27 cellular contexts compared by ENCODE assay signal in genomic region chr5:81171769-81172168, GRCh38.
DNase-seq lines count a peak whose midpoint lies in the region; ATAC-seq, FAIRE-seq and TF ChIP-seq lines count a peak whose summit lies in the region.
"Had no signal": no experiment of that assay in that cellular context is flagged by ENCODE, and none has a peak within 500 bp of the region (broad histone marks: within the 10 kb centered on the region; RNA-seq: fewer than 3 reads in every experiment).

No MANE protein-coding gene starts in this region.

- intact Hi-C loops in PC-3 (cut with micrococcal nuclease) = no loop called here

- peak; percentile 86 for ATAC-seq in PC-3
- peak; percentile 78 for ATAC-seq in foreskin keratinocyte
- no peak for ATAC-seq in GM21529 (IDR thresholded peaks at IDR 0.05; ENCODE audit: unreplicated experiment)
- ATAC-seq: activated CD8-positive, alpha-beta T cell treated with anti-CD3 and anti-CD28 coated beads, Interleukin-2, amount 10 ng/mL, durations not matched to agents 7 days and 5 days; activated T-cell treated with anti-CD3 and anti-CD28 coated beads, Interleukin-2, amount 50 U/mL, for 4 hours; effector memory CD8-positive, alpha-beta T cell; K562; left lobe of liver; stimulated activated effector memory CD8-positive, alpha-beta T cell treated with anti-CD3 and anti-CD28 coated beads, Interleukin-12 subunit alpha, Interleukin-12 subunit beta, amount 100 ng/mL, for 72 hours had no signal

- no TSS peak for BruUV-seq in PC-3 (replicated peaks; lab: Mats Ljungman, UMichigan)

- CTCF ChIA-PET in PC-3 (lab: Charles Lee) = no interaction called here

- H2AFZ ChIP-seq in PC-3 (ENCODE audit: low read length) = no peak overlapping the region

- no peaks in the 10 kb centered on the region for H3K9me3 ChIP-seq in PC-3 (ENCODE audit: low read length)
- H3K9me3 ChIP-seq: SK-N-SH, thoracic aorta had no signal

- no peaks in the 10 kb centered on the region for H3K79me2 ChIP-seq in PC-3 (ENCODE audit: low read length)

- TF ChIP-seq CTCF in PC-3 (conservative IDR thresholded peaks at IDR 0.05; ENCODE audit: low read depth, low read length) (no peak), foreskin keratinocyte (conservative IDR thresholded peaks at IDR 0.05) (no peak)

- H4K20me1 ChIP-seq in PC-3 (ENCODE audit: low read length) = no peaks in the 10 kb centered on the region

- H3K9me2 ChIP-seq in PC-3 (replicated peaks; ENCODE audit: low read length) = no peaks in the 10 kb centered on the region
- H3K9me2 ChIP-seq: SK-N-SH had no signal

- FAIRE-seq in HTR-8/SVneo (lab: Jason Lieb, UNC) (no peak), RCC 7860 (lab: Jason Lieb, UNC) (no peak)
- FAIRE-seq: H54 had no signal

- H3K4me2 ChIP-seq in PC-3 (ENCODE audit: low read length) = no peak overlapping the region
- H3K4me2 ChIP-seq: SK-N-SH had no signal

- no peak overlapping the region for H3K4me3 ChIP-seq in PC-3 (ENCODE audit: low read length)
- H3K4me3 ChIP-seq: K562, thoracic aorta had no signal

- H3K9ac ChIP-seq in PC-3 (ENCODE audit: low read length) = no peak overlapping the region
- H3K9ac ChIP-seq: SK-N-SH had no signal

- H3K27ac ChIP-seq in PC-3 (ENCODE audit: low read length) = peak overlapping the region; percentile 31; the same call in 1 of the 2 replicates
- no peak overlapping the region for H3K27ac ChIP-seq in foreskin keratinocyte
- H3K27ac ChIP-seq: thoracic aorta had no signal

- DNase-seq in COR-L47 (lab: John Stamatoyannopoulos, UW) (peak; percentile 45), HTR-8/SVneo (ENCODE audit: insufficient read length, low spot score) (peak; percentile 17), PC-3 (peak; percentile 83), foreskin keratinocyte (peak; percentile 32 to 51), RCC 7860 (ENCODE audit: low spot score) (no peak), activated T-cell treated with anti-CD3 and anti-CD28 coated beads for 4 hours (no peak)
- DNase-seq: activated B cell treated with CpG ODN at 0.5 μM for 24 hours; activated CD8-positive, alpha-beta T cell treated with anti-CD3 and anti-CD28 coated beads, Interleukin-2, amount 10 ng/mL, durations not matched to agents 7 days and 5 days; activated naive CD4-positive, alpha-beta T cell treated with anti-CD3 and anti-CD28 coated beads for 36 hours; activated T-cell treated with anti-CD3 and anti-CD28 coated beads, Interleukin-2, amount 50 U/mL, for 4 hours; aorta; CD8-positive, alpha-beta memory T cell; cerebellar nuclear complex; DMS79; effector memory CD8-positive, alpha-beta T cell; glutamatergic neuron; NCI-H2171; NCI-H774; posterior cingulate gyrus; SK-N-SH; T-helper 9 cell had no signal

- no peaks in the 10 kb centered on the region for H3K36me3 ChIP-seq in PC-3 (ENCODE audit: low read depth, low read length)
- H3K36me3 ChIP-seq: thoracic aorta had no signal

- H3K4me1 ChIP-seq in PC-3 (ENCODE audit: insufficient read depth, low read length) = peaks cover 16% of the 10 kb centered on the region
- no peaks in the 10 kb centered on the region for H3K4me1 ChIP-seq in foreskin keratinocyte

- POLR2A ChIA-PET in PC-3 (lab: Charles Lee; ENCODE audit: unreplicated experiment) = no interaction called here

- no peaks in the 10 kb centered on the region for H3F3A ChIP-seq in PC-3 (ENCODE audit: low read length, unreplicated experiment)

- no peaks in the 10 kb centered on the region for H3K27me3 ChIP-seq in PC-3 (ENCODE audit: low read length)
- peaks cover 16% of the 10 kb centered on the region for H3K27me3 ChIP-seq in foreskin keratinocyte

Comparison
In these comparisons a context has a peak if more than half of its experiments do, and no peak if none do; other contexts are left out.
1. DNase-seq: peak in COR-L47 (single experiment), HTR-8/SVneo (single experiment), PC-3 (single experiment) and foreskin keratinocyte (2 of 2); none in RCC 7860 (single experiment) and activated T-cell treated with anti-CD3 and anti-CD28 coated beads for 4 hours (single experiment).